In the genomic region with DNA sequence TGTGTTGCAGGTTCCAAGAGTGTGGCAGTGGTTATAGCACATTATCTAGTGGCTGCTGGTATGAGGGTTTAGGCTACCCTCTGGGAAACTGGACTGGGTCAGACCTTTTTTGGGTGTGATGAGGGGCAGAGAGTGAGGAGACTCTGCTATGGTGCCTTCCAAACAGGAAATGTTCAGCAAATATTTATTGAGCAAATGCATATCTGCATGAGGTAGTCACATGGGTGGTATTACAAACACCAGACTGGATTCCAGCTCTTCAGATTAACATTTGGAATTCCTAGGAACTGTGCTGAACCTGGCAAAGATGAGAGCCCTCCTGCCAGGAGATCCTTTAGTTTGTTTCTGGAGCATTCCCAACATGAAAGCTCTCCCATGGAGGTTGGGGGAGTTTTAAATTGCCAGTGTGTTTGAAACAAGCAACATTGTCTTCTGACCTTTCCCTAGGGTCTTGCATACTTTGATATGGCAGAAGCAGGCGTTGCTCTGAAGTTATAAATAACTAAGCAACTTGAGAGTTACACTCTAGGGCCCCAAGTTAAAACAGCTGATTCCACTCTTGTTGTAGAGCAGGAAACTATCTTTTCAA, we compare ENCODE assay signal across 1 cellular context.
TF ChIP-seq lines count a peak whose summit lies in the region.

No MANE protein-coding gene starts in this region.

TF ChIP-seq in A549, 52 proteins besides CTCF, POLR2A, EP300 and RAD21 (continued from another document):
- TF ChIP-seq, protein P1, sequence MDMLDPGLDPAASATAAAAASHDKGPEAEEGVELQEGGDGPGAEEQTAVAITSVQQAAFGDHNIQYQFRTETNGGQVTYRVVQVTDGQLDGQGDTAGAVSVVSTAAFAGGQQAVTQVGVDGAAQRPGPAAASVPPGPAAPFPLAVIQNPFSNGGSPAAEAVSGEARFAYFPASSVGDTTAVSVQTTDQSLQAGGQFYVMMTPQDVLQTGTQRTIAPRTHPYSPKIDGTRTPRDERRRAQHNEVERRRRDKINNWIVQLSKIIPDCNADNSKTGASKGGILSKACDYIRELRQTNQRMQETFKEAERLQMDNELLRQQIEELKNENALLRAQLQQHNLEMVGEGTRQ (IDR thresholded peaks at IDR 0.05): 0 out of 2 replicates have a peak, but pooled peaks have one; percentile 44
- TF ChIP-seq CEBPB (IDR thresholded peaks at IDR 0.05): peak; percentile 40 to 79; a peak in 3 of 4 replicates
- TF ChIP-seq JUNB (IDR thresholded peaks at IDR 0.05): 0 out of 2 replicates have a peak, but pooled peaks have one; percentile 32
- TF ChIP-seq TFCP2L1 (CRISPR knock-in tag; IDR thresholded peaks at IDR 0.05): no peak
- no peak for TF ChIP-seq FOSL2 (IDR thresholded peaks at IDR 0.05)
- peak; percentile 63 for TF ChIP-seq FOSL2 (CRISPR knock-in tag; IDR thresholded peaks at IDR 0.05)
- TF ChIP-seq JUN (IDR thresholded peaks at IDR 0.05): peak; percentile 51 to 73; a peak in 4 of 5 replicates
- TF ChIP-seq FOXS1 (CRISPR knock-in tag; IDR thresholded peaks at IDR 0.05): no peak
- no peak for TF ChIP-seq CBX8 (IDR thresholded peaks at IDR 0.05)
- TF ChIP-seq HOXB5 (CRISPR knock-in tag; IDR thresholded peaks at IDR 0.05): 0 out of 2 replicates have a peak, but pooled peaks have one; percentile 28
- TF ChIP-seq BHLHE40 (IDR thresholded peaks at IDR 0.05; ENCODE audit: low read depth, low read length): no peak
- 0 out of 2 replicates have a peak, but pooled peaks have one; percentile 18 for TF ChIP-seq ZNF302 (CRISPR knock-in tag; IDR thresholded peaks at IDR 0.05)
